1 cellular context compared by ENCODE assay signal in genomic region chr7:15197359-15197977, GRCh38.
TF ChIP-seq lines count a peak whose summit lies in the region.

No MANE protein-coding gene starts in this region.

TF ChIP-seq in SK-N-SH, 30 proteins besides CTCF, POLR2A, EP300 and RAD21 (continued from another document):
- TF ChIP-seq MAX (IDR thresholded peaks at IDR 0.05; ENCODE audit: low read depth) (no peak), RFX5 (IDR thresholded peaks at IDR 0.05; ENCODE audit: low read length) (no peak), MXI1 (IDR thresholded peaks at IDR 0.05; ENCODE audit: low read depth, low read length) (no peak), RCOR1 (IDR thresholded peaks at IDR 0.05; ENCODE audit: low read length) (no peak)
